Comparison of ENCODE assay signal across 9 cellular contexts in genomic region chr18:37564796-37565137, GRCh38. TPM values are rescaled to one million over a fixed set of nuclear protein-coding genes. Genes with fewer than 3 reads are reported as not detected.
DNase-seq lines count a peak whose midpoint lies in the region; ATAC-seq and TF ChIP-seq lines count a peak whose summit lies in the region.
"Had no signal": no experiment of that assay in that cellular context is flagged by ENCODE, and none has a peak within 500 bp of the region (broad histone marks: within the 10 kb centered on the region; RNA-seq: fewer than 3 reads in every experiment).

No MANE protein-coding gene starts in this region.

- intact Hi-C loops in thyroid gland (cut with DNase I), result no loop called here

- H3K27me3 ChIP-seq in thyroid gland, result peaks cover 24% of the 10 kb centered on the region

- no peak overlapping the region for H3K27ac ChIP-seq in thyroid gland
- H3K27ac ChIP-seq: SK-N-MC had no signal

- no peak for TF ChIP-seq POLR2A in thyroid gland (IDR thresholded peaks at IDR 0.05)

- H3K36me3 ChIP-seq in thyroid gland, result no peaks in the 10 kb centered on the region

- no peaks in the 10 kb centered on the region for H3K9me3 ChIP-seq in thyroid gland

- TF ChIP-seq CTCF in choroid plexus epithelial cell (conservative IDR thresholded peaks at IDR 0.05; ENCODE audit: low read depth, low read length) (no peak), thyroid gland (IDR thresholded peaks at IDR 0.05) (no peak)

- 2 to 4% methylated on average over 22 of the region's 22 CpGs for WGBS in thyroid gland, 2 donors

- ATAC-seq in GM21786 (IDR thresholded peaks at IDR 0.05; ENCODE audit: unreplicated experiment), result no peak

- H3K4me3 ChIP-seq in choroid plexus epithelial cell (ENCODE audit: low read depth, low read length) (no peak overlapping the region), thyroid gland (replicated peaks in 1 of 3) (no peak overlapping the region)
- H3K4me3 ChIP-seq: SK-N-MC had no signal

- peaks cover 22 to 25% of the 10 kb centered on the region in 2 donors for H3K4me1 ChIP-seq in thyroid gland

- DNase-seq in NCI-H345 (lab: John Stamatoyannopoulos, UW), result peak; percentile 45
- no peak for DNase-seq in NCI-H345 treated with DMSO at 0.1 percent for 48 hours (lab: John Stamatoyannopoulos, UW; ENCODE audit: unreplicated experiment)
- peak; percentile 45 for DNase-seq in choroid plexus epithelial cell (ENCODE audit: low read depth)
- peak; percentile 94 for DNase-seq in left kidney (ENCODE audit: low read depth, low spot score)
- peak; percentile 68 to 78 for DNase-seq in thyroid gland
- no peak for DNase-seq in NCI-H526 treated with DMSO at 0.1 percent for 48 hours (lab: John Stamatoyannopoulos, UW)
- DNase-seq in GF-D8 (lab: John Stamatoyannopoulos, UW), result no peak

RNA-seq across cellular contexts. Expression of gene CELF4, which starts 0.8 kb away (rescaled TPM):
- total RNA-seq in thyroid gland, result 1 to 10 TPM in 1 of 4 donors, not detected in 3; 4.3 TPM

Comparison
In these comparisons a context has a peak if more than half of its experiments do, and no peak if none do; other contexts are left out.
1. DNase-seq: peak in NCI-H345 (single experiment), choroid plexus epithelial cell (single experiment), left kidney (single experiment) and thyroid gland (2 of 2); none in NCI-H345 treated with DMSO at 0.1 percent for 48 hours (single experiment), NCI-H526 treated with DMSO at 0.1 percent for 48 hours (single experiment) and GF-D8 (single experiment).